Comparison of ENCODE assay signal across 3 cellular contexts in genomic region chr7:57363321-57363720, GRCh38.
"Had no signal": no experiment of that assay in that cellular context is flagged by ENCODE, and none has a peak within 500 bp of the region (broad histone marks: within the 10 kb centered on the region; RNA-seq: fewer than 3 reads in every experiment).

No MANE protein-coding gene starts in this region.

- DNase-seq: GDM1, GF-D8 had no signal

- H3K4me3 ChIP-seq: GM12878 had no signal

- ATAC-seq: GM12878 had no signal
